In genomic region chr19:33720691-33721682, GRCh38 we compare ENCODE assay signal across 26 cellular contexts.
DNase-seq lines count a peak whose midpoint lies in the region; ATAC-seq, FAIRE-seq and TF ChIP-seq lines count a peak whose summit lies in the region.
"Had no signal": no experiment of that assay in that cellular context is flagged by ENCODE, and none has a peak within 500 bp of the region (broad histone marks: within the 10 kb centered on the region; RNA-seq: fewer than 3 reads in every experiment).

No MANE protein-coding gene starts in this region.

- no peaks in the 10 kb centered on the region for H3K23me2 ChIP-seq in H9 (ENCODE audit: insufficient read length, low read depth, low read length, poor library complexity, severe bottlenecking)

- no peak overlapping the region for H3K14ac ChIP-seq in H9 (ENCODE audit: insufficient read depth, low read length)

- no CpG with 5 or more reads among the region's 9 CpGs for WGBS in H9 (ENCODE audit: extremely low coverage, insufficient read length, low lambda C conversion rate)
- WGBS in K562 (ENCODE audit: insufficient coverage, low coverage, missing lambda C conversion rate): 1% methylated on average over 9 of the region's 9 CpGs

- H4K20me1 ChIP-seq in H9 (ENCODE audit: control insufficient read depth, insufficient read depth, insufficient read length): peaks cover 2% of the 10 kb centered on the region
- no peaks in the 10 kb centered on the region for H4K20me1 ChIP-seq in K562 (replicated peaks; ENCODE audit: control insufficient read depth, insufficient read depth, low read length)

- H3K23ac ChIP-seq in H9 (ENCODE audit: insufficient read length, low read depth, low read length): no peak overlapping the region

- no peak overlapping the region for H2BK120ac ChIP-seq in H9 (ENCODE audit: low read depth, low read length, poor library complexity, severe bottlenecking)

- in situ Hi-C loops in K562 (cut with MboI): no loop called here

- H3K9me3 Mint-ChIP-seq in H9: no peaks in the 10 kb centered on the region
- H3K9me3 Mint-ChIP-seq in naive thymus-derived CD4-positive, alpha-beta T cell: peaks cover 0 to 12% (median 5%) of the 10 kb centered on the region in 11 donors
- H3K9me3 Mint-ChIP-seq: immature natural killer cell had no signal

- H3K4me2 ChIP-seq in H9 (ENCODE audit: insufficient read depth, insufficient read length, low read length) (no peak overlapping the region), K562 (ENCODE audit: insufficient read depth, low read length) (no peak overlapping the region)

- 0 out of 3 replicates have a peak, but pooled peaks have one; percentile 34 for ATAC-seq in K562
- peak; percentile 12 for ATAC-seq in naive thymus-derived CD4-positive, alpha-beta T cell
- no peak for ATAC-seq in HG03135 (IDR thresholded peaks at IDR 0.05; ENCODE audit: unreplicated experiment)
- ATAC-seq: sciatic nerve; stimulated activated memory B cell treated with anti-CD40 and anti-IgM and Interleukin-4, amounts not matched to agents 10 μg/mL and 1 μg/mL and 100 μg/mL, for 72 hours; T-helper 17 cell had no signal

- no peak overlapping the region for H3K4ac ChIP-seq in H9 (ENCODE audit: low read depth, low read length)

- no peak overlapping the region for H3K4me3 Mint-ChIP-seq in H9
- H3K4me3 Mint-ChIP-seq in naive thymus-derived CD4-positive, alpha-beta T cell: no peak overlapping the region
- H3K4me3 Mint-ChIP-seq: CD4-positive, CD25-positive, alpha-beta regulatory T cell; immature natural killer cell; stimulated activated memory B cell treated with anti-CD40 and anti-IgM and Interleukin-4, amounts not matched to agents 10 μg/mL and 1 μg/mL and 100 μg/mL, for 72 hours; T-helper 17 cell had no signal

- CTCF ChIA-PET in AG04450 (lab: Charles Lee) (no interaction called here), K562 (lab: Yijun Ruan, JAX; ENCODE audit: low intra/inter-chr PET ratio) (interaction anchor here (1.4 kb wide), 1 partner anchor 51 kb away, joined by 5 read pairs; no protein-coding TSS in a partner anchor)
- CTCF ChIA-PET in naive thymus-derived CD4-positive, alpha-beta T cell (lab: Charles Lee): no interaction called here

- no peaks in the 10 kb centered on the region for H3K79me1 ChIP-seq in H9 (ENCODE audit: insufficient read depth, low read depth, low read length, poor library complexity, severe bottlenecking)

- no peak overlapping the region for H3K27ac ChIP-seq in AG04450 (ENCODE audit: low read depth, low read length)
- H3K27ac ChIP-seq in H9 (ENCODE audit: insufficient read length, low read depth, low read length): no peak overlapping the region
- no peak overlapping the region for H3K27ac ChIP-seq in K562 (ENCODE audit: extremely low read depth, low read depth, low read length)
- H3K27ac ChIP-seq in naive thymus-derived CD4-positive, alpha-beta T cell (ENCODE audit: low read depth, low read length): no peak overlapping the region
- H3K27ac ChIP-seq: breast epithelium, lower lobe of right lung, testis had no signal

- TF ChIP-seq POLR2A in K562 (conservative IDR thresholded peaks at IDR 0.05): no peak

- peaks cover 4% of the 10 kb centered on the region; the same call in 1 of the 2 replicates for H3K9me3 ChIP-seq in AG04450 (ENCODE audit: control insufficient read depth, insufficient read depth, low read length)
- H3K9me3 ChIP-seq in H9 (ENCODE audit: control insufficient read depth, low read depth, low read length): no peaks in the 10 kb centered on the region
- no peaks in the 10 kb centered on the region for H3K9me3 ChIP-seq in K562 (replicated peaks; ENCODE audit: control insufficient read depth, insufficient read depth, low read depth, low read length)
- no peaks in the 10 kb centered on the region for H3K9me3 ChIP-seq in naive thymus-derived CD4-positive, alpha-beta T cell (ENCODE audit: control insufficient read depth in 2 of 3, low read length in 3 of 3)
- H3K9me3 ChIP-seq: lower lobe of right lung, testis had no signal

- no peaks in the 10 kb centered on the region for H3K36me3 ChIP-seq in K562 (ENCODE audit: control insufficient read depth, insufficient read depth, low read length)
- no peaks in the 10 kb centered on the region for H3K36me3 ChIP-seq in naive thymus-derived CD4-positive, alpha-beta T cell (ENCODE audit: control insufficient read depth in 2 of 3, insufficient read depth in 3 of 3, low read length in 3 of 3)
- H3K36me3 ChIP-seq: breast epithelium, lower lobe of right lung had no signal

- H2AFZ ChIP-seq in H9 (ENCODE audit: low read length): no peak overlapping the region
- no peak overlapping the region for H2AFZ ChIP-seq in K562 (ENCODE audit: low read depth, low read length)

- no peak overlapping the region for H3K9ac ChIP-seq in H9 (ENCODE audit: extremely low read depth, insufficient read length, low read length)
- H3K9ac ChIP-seq in K562 (ENCODE audit: insufficient read depth in 1 of 2, low read depth in 2 of 2, low read length in 2 of 2): no peak overlapping the region

- peak in 1 of 2 experiments; percentile 49; a peak in 2 of 4 replicates for TF ChIP-seq RAD21 in K562 (CRISPR knock-in tag; conservative IDR thresholded peaks at IDR 0.05 in 1 of 2, IDR thresholded peaks at IDR 0.05 in 1 of 2)

- POLR2A ChIA-PET in AG04450 (lab: Yijun Ruan, JAX): no interaction called here
- POLR2A ChIA-PET in K562 (lab: Yijun Ruan, JAX): interaction anchor here (0.5 to 0.6 kb wide), 2 partner anchors 10 to 52 kb away, joined by 3 read pairs; no protein-coding TSS in a partner anchor
- POLR2A ChIA-PET in naive thymus-derived CD4-positive, alpha-beta T cell (lab: Charles Lee): no interaction called here

- H4K8ac ChIP-seq in H9 (replicated peaks; ENCODE audit: insufficient read length, low read depth, low read length): no peak overlapping the region

- no peak overlapping the region for H3K27ac Mint-ChIP-seq in H9
- no peak overlapping the region for H3K27ac Mint-ChIP-seq in naive thymus-derived CD4-positive, alpha-beta T cell
- H3K27ac Mint-ChIP-seq: CD4-positive, CD25-positive, alpha-beta regulatory T cell; immature natural killer cell; stimulated activated memory B cell treated with anti-CD40 and anti-IgM and Interleukin-4, amounts not matched to agents 10 μg/mL and 1 μg/mL and 100 μg/mL, for 72 hours; T-helper 17 cell had no signal

- no peak for TF ChIP-seq EP300 in K562 (IDR thresholded peaks at IDR 0.05; ENCODE audit: low read length)

- H3K18ac ChIP-seq in H9 (ENCODE audit: insufficient read length, low read depth, low read length): no peak overlapping the region

- H4K5ac ChIP-seq in H9 (ENCODE audit: insufficient read length, low read depth, low read length): no peak overlapping the region

- H3K4me3 ChIP-seq in AG04450 (ENCODE audit: low read depth, low read length): no peak overlapping the region
- no peak overlapping the region for H3K4me3 ChIP-seq in K562
- no peak overlapping the region for H3K4me3 ChIP-seq in naive thymus-derived CD4-positive, alpha-beta T cell (ENCODE audit: low read length)
- H3K4me3 ChIP-seq: breast epithelium, lower lobe of right lung, testis had no signal

- no peaks in the 10 kb centered on the region for H3K9me1 ChIP-seq in K562 (ENCODE audit: control insufficient read depth, insufficient read depth, low read length)

- H4K91ac ChIP-seq in H9 (ENCODE audit: insufficient read length, low read depth, low read length): no peak overlapping the region

- H3K27me3 ChIP-seq in AG04450 (ENCODE audit: control insufficient read depth, insufficient read depth, low read length) (no peaks in the 10 kb centered on the region), H9 (ENCODE audit: insufficient read depth, low read length) (no peaks in the 10 kb centered on the region), K562 (ENCODE audit: control insufficient read depth in 2 of 2, insufficient read depth in 2 of 2, low read length in 2 of 2) (peaks cover 0 to 6% of the 10 kb centered on the region in 2 experiments; a peak in 3 of 5 replicates)
- no peaks in the 10 kb centered on the region for H3K27me3 ChIP-seq in naive thymus-derived CD4-positive, alpha-beta T cell (ENCODE audit: control insufficient read depth in 2 of 2, insufficient read depth in 2 of 2, low read length in 2 of 2)
- H3K27me3 ChIP-seq: testis had no signal

- BruUV-seq in K562 (replicated peaks; lab: Mats Ljungman, UMichigan): no TSS peak

- H2AK5ac ChIP-seq in H9 (ENCODE audit: insufficient read length, low read length): no peak overlapping the region

- intact Hi-C loops in K562 (cut with micrococcal nuclease): loop anchor here (10.0 kb wide), 1 partner anchor 54 kb away; no protein-coding TSS in a partner anchor
- intact Hi-C loops in naive thymus-derived CD4-positive, alpha-beta T cell (cut with micrococcal nuclease): no loop called here

- TF ChIP-seq CTCF in AG04450 (IDR thresholded peaks at IDR 0.05; ENCODE audit: low read depth, low read length) (0 out of 2 replicates have a peak, but pooled peaks have one; percentile 8), H9 (conservative IDR thresholded peaks at IDR 0.05) (peak; percentile 61), K562 (IDR thresholded peaks at IDR 0.05 in 2 of 3, conservative IDR thresholded peaks at IDR 0.05 in 1 of 3; ENCODE audit: insufficient read depth in 2 of 3, low read depth in 1 of 3, low read length in 3 of 3) (peak; percentile 33 to 49 (median 37); a peak in 4 of 6 replicates)

- no peak overlapping the region for H2BK12ac ChIP-seq in H9 (ENCODE audit: insufficient read length, low read depth, low read length)

- no peak for FAIRE-seq in K562 (lab: Jason Lieb, UNC)
- FAIRE-seq: GM12892 had no signal

- H3K56ac ChIP-seq in H9 (ENCODE audit: insufficient read length, low read depth, low read length): no peak overlapping the region

- H3K36me3 Mint-ChIP-seq in H9 (ENCODE audit: insufficient read depth in 1 of 3, low read depth in 3 of 3): no peaks in the 10 kb centered on the region
- H3K36me3 Mint-ChIP-seq in naive thymus-derived CD4-positive, alpha-beta T cell: no peaks in the 10 kb centered on the region
- H3K36me3 Mint-ChIP-seq: CD4-positive, CD25-positive, alpha-beta regulatory T cell; immature natural killer cell; stimulated activated memory B cell treated with anti-CD40 and anti-IgM and Interleukin-4, amounts not matched to agents 10 μg/mL and 1 μg/mL and 100 μg/mL, for 72 hours had no signal

- no peak overlapping the region for H2BK15ac ChIP-seq in H9 (ENCODE audit: low read depth, low read length)

- H3K79me2 ChIP-seq in H9 (ENCODE audit: insufficient read depth, low read length) (no peaks in the 10 kb centered on the region), K562 (ENCODE audit: control insufficient read depth, insufficient read depth, low read length) (no peaks in the 10 kb centered on the region)

- no peak overlapping the region for H2BK5ac ChIP-seq in H9 (ENCODE audit: insufficient read length, low read length)

- no peak overlapping the region for H3T11ph ChIP-seq in H9 (ENCODE audit: low read length)

- peaks cover 3 to 13% of the 10 kb centered on the region in 2 experiments for H3K4me1 Mint-ChIP-seq in H9
- H3K4me1 Mint-ChIP-seq in naive thymus-derived CD4-positive, alpha-beta T cell: peaks cover 0 to 2% (median 0%) of the 10 kb centered on the region in 7 donors
- H3K4me1 Mint-ChIP-seq: CD4-positive, CD25-positive, alpha-beta regulatory T cell; immature natural killer cell; stimulated activated memory B cell treated with anti-CD40 and anti-IgM and Interleukin-4, amounts not matched to agents 10 μg/mL and 1 μg/mL and 100 μg/mL, for 72 hours; T-helper 17 cell had no signal

- DNase-seq in AG04450 (ENCODE audit: low read depth, low spot score) (no peak), H9 (no peak), K562 (ENCODE audit: extremely low read depth in 1 of 4, low spot score in 3 of 4) (peak; percentile 20 to 30 (median 24)), NCI-H187 treated with DMSO at 0.1 percent for 48 hours (lab: John Stamatoyannopoulos, UW) (no peak)
- no peak for DNase-seq in naive thymus-derived CD4-positive, alpha-beta T cell
- DNase-seq in stimulated activated CD4-positive, alpha-beta T cell treated with anti-CD3 and anti-CD28 coated beads, Interleukin-4, amount 100 ng/mL, for 1 hour: no peak
- no peak for DNase-seq in stimulated activated CD4-positive, alpha-beta T cell treated with anti-CD3 and anti-CD28 coated beads, Interleukin-2, amount 100 ng/mL, for 48 hours
- DNase-seq: activated CD4-positive, alpha-beta T cell treated with anti-CD3 and anti-CD28 coated beads, Interleukin-2, amount 50 U/mL, for 4 hours; activated CD8-positive, alpha-beta memory T cell treated with anti-CD3 and anti-CD28 coated beads, Interleukin-2, amount 50 U/mL, for 48 hours; activated gamma-delta T cell treated with Interleukin-2 at 50 U/mL for 16 hours; CD4-positive, CD25-positive, alpha-beta regulatory T cell; dermis blood vessel endothelial cell; immature natural killer cell; Kasumi-1; lower lobe of right lung; NCI-H1105; NCI-H510A treated with DMSO at 0.1 percent for 48 hours; occipital lobe; Right ventricle myocardium superior; T-helper 17 cell; testis had no signal

- H3K4me1 ChIP-seq in H9 (ENCODE audit: insufficient read depth, low read length) (no peaks in the 10 kb centered on the region), K562 (replicated peaks in 1 of 2; ENCODE audit: control insufficient read depth in 2 of 2, insufficient read depth in 2 of 2, low read length in 2 of 2) (no peaks in the 10 kb centered on the region)
- H3K4me1 ChIP-seq in naive thymus-derived CD4-positive, alpha-beta T cell (ENCODE audit: control insufficient read depth in 2 of 2, insufficient read depth in 2 of 2, low read length in 2 of 2): no peaks in the 10 kb centered on the region
- H3K4me1 ChIP-seq: breast epithelium, lower lobe of right lung, testis had no signal

- no peak overlapping the region for H2BK20ac ChIP-seq in H9 (ENCODE audit: low read depth, low read length, poor library complexity, severe bottlenecking)

- H3K27me3 Mint-ChIP-seq in H9 (ENCODE audit: low read depth): no peaks in the 10 kb centered on the region; the same call in none of the 2 replicates
- peaks cover 0 to 54% (median 20%) of the 10 kb centered on the region in 5 donors for H3K27me3 Mint-ChIP-seq in naive thymus-derived CD4-positive, alpha-beta T cell

Comparison
In these comparisons a context has a peak if more than half of its experiments do, and no peak if none do; other contexts are left out.
1. DNase-seq: peak in K562 (4 of 4); none in AG04450 (single experiment), H9 (single experiment), naive thymus-derived CD4-positive, alpha-beta T cell (0 of 9), stimulated activated CD4-positive, alpha-beta T cell treated with anti-CD3 and anti-CD28 coated beads, Interleukin-4, amount 100 ng/mL, for 1 hour (single experiment), NCI-H187 treated with DMSO at 0.1 percent for 48 hours (single experiment) and stimulated activated CD4-positive, alpha-beta T cell treated with anti-CD3 and anti-CD28 coated beads, Interleukin-2, amount 100 ng/mL, for 48 hours (0 of 2).
2. CTCF ChIP-seq: peak in every context shown above with its lines; median percentile 61 in H9; 37 in K562; 8 in AG04450.